ENCODE assay signal across 8 cellular contexts in the genomic region with DNA sequence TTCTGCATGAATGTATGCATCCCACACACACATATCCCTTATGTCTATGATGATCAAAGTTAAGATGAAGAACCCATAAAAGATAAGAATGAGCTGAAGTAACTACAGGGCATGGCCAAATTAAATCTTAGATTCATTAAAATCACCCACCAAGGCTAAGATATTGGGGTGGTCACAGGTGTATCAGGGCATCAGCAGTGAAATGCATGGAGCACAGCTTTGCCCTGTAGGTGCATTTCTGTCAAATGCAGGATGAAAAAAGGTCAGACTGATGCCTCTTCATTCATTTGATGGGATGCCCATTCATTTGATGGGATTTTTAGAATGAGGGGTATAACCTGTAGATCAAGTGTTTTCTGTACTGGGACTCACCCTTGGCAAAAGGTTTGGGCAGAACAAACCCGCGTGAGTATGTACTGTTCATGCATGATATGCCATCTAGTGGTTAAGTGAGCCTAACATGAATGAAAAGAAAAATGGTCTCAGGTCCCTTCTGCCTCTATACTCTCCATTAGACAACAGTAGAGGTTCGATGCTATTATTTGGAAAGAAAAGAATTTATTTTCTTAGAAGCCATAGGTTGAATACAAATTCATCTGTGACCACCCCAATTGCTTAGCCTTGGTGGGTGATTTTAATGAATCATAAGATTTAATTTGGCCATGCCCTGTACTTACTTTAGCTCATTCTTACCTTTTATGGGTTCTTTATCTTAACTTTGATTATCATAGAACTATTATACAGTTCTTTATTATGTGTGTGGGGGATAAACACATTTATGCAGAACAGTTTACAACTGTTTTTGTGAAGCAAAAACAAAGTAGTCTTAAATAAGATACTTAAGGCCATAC. TPM values are rescaled to one million over a fixed set of nuclear protein-coding genes. Genes with fewer than 3 reads are reported as not detected.
DNase-seq lines count a peak whose midpoint lies in the region; ATAC-seq and TF ChIP-seq lines count a peak whose summit lies in the region.

No MANE protein-coding gene starts in this region.

- no peak overlapping the region for H3K4me2 ChIP-seq in neural cell (ENCODE audit: low read length)

- peaks cover 0 to 3% of the 10 kb centered on the region in 2 experiments; a peak in 1 of 3 replicates for H3K36me3 ChIP-seq in HEK293 (ENCODE audit: control insufficient read depth in 2 of 2, insufficient read depth in 1 of 2, low read length in 2 of 2)
- no peaks in the 10 kb centered on the region for H3K36me3 ChIP-seq in neural cell (ENCODE audit: insufficient read depth, low read length)

- ATAC-seq in esophagus mucosa, result peak; percentile 72

- DNase-seq in AG08395 (ENCODE audit: low spot score) (peak; percentile 69), GM10266 (ENCODE audit: extremely low spot score) (peak; percentile 39), NAMALWA (ENCODE audit: low spot score) (peak; percentile 71), SW480 (ENCODE audit: low spot score) (peak; percentile 58), posterior vena cava (ENCODE audit: low spot score) (no peak)

- no peak for TF ChIP-seq EP300 in neural cell (conservative IDR thresholded peaks at IDR 0.05; ENCODE audit: poor library complexity, severe bottlenecking)

- H4K20me1 ChIP-seq in neural cell (ENCODE audit: insufficient read depth), result no peaks in the 10 kb centered on the region

- intact Hi-C loops in posterior vena cava (cut with DNase I), result loop anchor here in 1 of 2 donors (10.0 kb wide), 1 partner anchor 414 kb away; no protein-coding TSS in a partner anchor

- POLR2A ChIA-PET in HEK293 (lab: Yijun Ruan, JAX), result no interaction called here

- H3K9me2 ChIP-seq in neural cell (ENCODE audit: insufficient read depth, low read length), result no peaks in the 10 kb centered on the region

- H3F3A ChIP-seq in neural cell (ENCODE audit: insufficient read depth, low read length, poor library complexity, severe bottlenecking), result no peaks in the 10 kb centered on the region

- CTCF ChIA-PET in HEK293 (lab: Yijun Ruan, JAX), result interaction anchor here (0.6 to 2.2 kb wide), 11 partner anchors 11 to 491 kb away, joined by 3 to 9 read pairs (median 4); no protein-coding TSS in a partner anchor

- H2AFZ ChIP-seq in neural cell (ENCODE audit: low read depth, low read length), result no peak overlapping the region

- peak; percentile 80 for TF ChIP-seq RAD21 in neural cell (conservative IDR thresholded peaks at IDR 0.05)

- H3K4me1 ChIP-seq in HEK293 (ENCODE audit: control insufficient read depth, insufficient read depth, low read length), result no peaks in the 10 kb centered on the region

- H3K4me3 ChIP-seq in HEK293 (ENCODE audit: low read depth, low read length) (no peak overlapping the region), neural cell (ENCODE audit: low read length) (no peak overlapping the region)

- H3K27ac ChIP-seq in HEK293 (ENCODE audit: extremely low read depth, low read depth, low read length), result no peak overlapping the region
- no peak overlapping the region for H3K27ac ChIP-seq in neural cell (ENCODE audit: low read length)

- no peak overlapping the region for H3K9ac ChIP-seq in neural cell (ENCODE audit: low read length)

- H3K79me2 ChIP-seq in neural cell (replicated peaks; ENCODE audit: insufficient read depth, low read length), result no peaks in the 10 kb centered on the region

- TF ChIP-seq CTCF in GM10266 (IDR thresholded peaks at IDR 0.05; ENCODE audit: control insufficient read depth, insufficient read depth, low read depth, missing control alignments) (peak; percentile 44), HEK293 (tag by site-specific recombination; IDR thresholded peaks at IDR 0.05) (0 out of 2 replicates have a peak, but pooled peaks have one; percentile 9), neural cell (IDR thresholded peaks at IDR 0.05; ENCODE audit: poor library complexity, severe bottlenecking) (peak; percentile 75)

- H3K27me3 ChIP-seq in neural cell (ENCODE audit: insufficient read depth, low read depth, low read length), result no peaks in the 10 kb centered on the region

- no peaks in the 10 kb centered on the region for H3K9me3 ChIP-seq in HEK293 (ENCODE audit: control insufficient read depth, insufficient read depth, low read depth, low read length)
- no peaks in the 10 kb centered on the region for H3K9me3 ChIP-seq in neural cell (ENCODE audit: low read length)

TF ChIP-seq in HEK293, 187 proteins besides CTCF, POLR2A, EP300 and RAD21:
- TF ChIP-seq SCRT2 (tag by site-specific recombination; IDR thresholded peaks at IDR 0.05), result 0 out of 2 replicates have a peak, but pooled peaks have one; percentile 22
- TF ChIP-seq ZNF2 (tag by site-specific recombination; IDR thresholded peaks at IDR 0.05), result no peak
- peak; percentile 52 for TF ChIP-seq ZNF654 (tag by site-specific recombination; IDR thresholded peaks at IDR 0.05; ENCODE audit: low read depth)

TF ChIP-seq in neural cell, 6 proteins besides CTCF, POLR2A, EP300 and RAD21:
- TF ChIP-seq SMC3 (conservative IDR thresholded peaks at IDR 0.05; ENCODE audit: poor library complexity), result peak; percentile 83
- no peak for TF ChIP-seq TAF1 (IDR thresholded peaks at IDR 0.05; ENCODE audit: low read depth)

RNA-seq across cellular contexts. Expression of gene NOSTRIN, which starts 43.2 kb away (rescaled TPM):
- 3.6 TPM for total RNA-seq in esophagus mucosa
- not detected in 2 replicates for polyA plus RNA-seq in neural cell
- polyA minus RNA-seq in neural cell, result 0.97 TPM in 1 of 2 replicates, not detected in the other
- total RNA-seq in posterior vena cava, result 10 to 100 TPM; 18.7 to 21.3 TPM

Comparison
In these comparisons a context has a peak if more than half of its experiments do, and no peak if none do; other contexts are left out.
1. CTCF ChIP-seq: peak in every context shown above with its lines; median percentile 75 in neural cell; 44 in GM10266; 9 in HEK293.